ENCODE assay signal across 8 cellular contexts in the genomic region with DNA sequence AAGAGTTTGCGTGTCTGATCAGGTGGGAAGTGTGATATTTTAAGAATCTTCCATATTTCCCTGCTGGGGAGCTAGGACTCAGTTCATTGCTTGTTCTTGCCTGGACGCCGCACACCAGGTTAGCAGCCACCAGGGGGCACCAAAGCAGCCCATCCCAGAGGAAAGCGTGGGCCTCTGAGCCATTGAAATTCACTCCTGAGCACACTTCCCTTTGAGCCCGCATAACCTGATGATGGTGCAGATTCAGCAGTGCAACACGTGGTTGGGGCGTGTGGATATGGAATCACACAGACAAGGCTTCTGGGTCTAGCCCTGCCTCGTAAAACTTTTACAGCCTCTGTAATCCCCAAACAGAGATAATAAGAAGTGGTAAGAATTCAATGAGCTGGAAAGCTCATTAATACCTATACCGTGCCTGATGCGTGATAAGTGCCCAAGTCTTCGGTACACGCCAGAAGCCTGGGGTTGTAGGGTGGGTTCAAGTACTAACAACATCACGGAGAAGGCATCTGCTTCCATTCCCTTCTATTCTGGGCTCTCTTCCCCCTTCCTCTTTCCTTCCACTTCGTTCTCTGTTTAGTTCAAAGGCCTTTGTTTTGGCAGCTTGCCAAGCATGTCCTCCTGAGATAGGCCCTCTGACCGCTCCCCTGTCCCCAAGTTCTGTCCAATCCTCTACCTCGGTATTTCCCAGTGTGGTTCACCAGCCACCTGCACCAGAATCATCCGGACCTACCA.
DNase-seq lines count a peak whose midpoint lies in the region; ATAC-seq and TF ChIP-seq lines count a peak whose summit lies in the region.

No MANE protein-coding gene starts in this region.

- H3K4me3 Mint-ChIP-seq in Calu3 (ENCODE audit: low read depth, unreplicated experiment) = peak overlapping the region; percentile 26

- H3K27ac Mint-ChIP-seq in Calu3 (ENCODE audit: unreplicated experiment) = peak overlapping the region; percentile 58

- CTCF ChIA-PET in Calu3 (lab: Charles Lee) = interaction anchor here (1.0 to 1.7 kb wide), 2 partner anchors 35 to 652 kb away, joined by 6 to 18 read pairs; no protein-coding TSS in a partner anchor

- H3K36me3 Mint-ChIP-seq in Calu3 (ENCODE audit: insufficient read depth, unreplicated experiment) = no peaks in the 10 kb centered on the region

- no peaks in the 10 kb centered on the region for H3K4me1 ChIP-seq in NT2/D1 (ENCODE audit: insufficient read depth, insufficient read length)
- H3K4me1 ChIP-seq in mucosa of rectum (ENCODE audit: control insufficient read depth in 2 of 2, insufficient read depth in 2 of 2, low read length in 2 of 2) = peaks cover 9 to 12% of the 10 kb centered on the region in 2 donors

- peaks cover 26% of the 10 kb centered on the region for H3K27me3 Mint-ChIP-seq in Calu3 (ENCODE audit: unreplicated experiment)

- BruUV-seq in Calu3 (replicated peaks; lab: Mats Ljungman, UMichigan) = no TSS peak

- intact Hi-C loops in Calu3 (cut with micrococcal nuclease; ENCODE audit: unreplicated experiment) = loop anchor here (2.0 kb wide), 1 partner anchor 35 kb away; no protein-coding TSS in a partner anchor

- H3K4me3 ChIP-seq in NT2/D1 (ENCODE audit: insufficient read length, low read depth) (no peak overlapping the region), epithelial cell of esophagus (ENCODE audit: low read length) (no peak overlapping the region), mucosa of rectum (ENCODE audit: low read length in 2 of 2) (peak overlapping the region; percentile 55 to 78)

- peak overlapping the region; percentile 80 to 86 for H3K27ac ChIP-seq in mucosa of rectum (ENCODE audit: low read depth in 2 of 2, low read length in 2 of 2)

- H3K9ac ChIP-seq in NT2/D1 (ENCODE audit: insufficient read length, low read depth) (no peak overlapping the region), mucosa of rectum (ENCODE audit: low read depth in 1 of 2, low read length in 2 of 2) (peak overlapping the region; percentile 52 to 76)

- H3K36me3 ChIP-seq in NT2/D1 (ENCODE audit: insufficient read depth, insufficient read length, low read length) (no peaks in the 10 kb centered on the region), mucosa of rectum (ENCODE audit: control insufficient read depth in 2 of 2, insufficient read depth in 2 of 2, low read length in 2 of 2) (no peaks in the 10 kb centered on the region)

- H3K9me3 Mint-ChIP-seq in Calu3 (ENCODE audit: low read depth, unreplicated experiment) = no peaks in the 10 kb centered on the region

- peak; percentile 80 for ATAC-seq in GM21367 (IDR thresholded peaks at IDR 0.05; ENCODE audit: unreplicated experiment)

- H3K27me3 ChIP-seq in NT2/D1 (ENCODE audit: insufficient read depth, insufficient read length) (no peaks in the 10 kb centered on the region), mucosa of rectum (ENCODE audit: control insufficient read depth in 2 of 2, insufficient read depth in 2 of 2, low read length in 2 of 2) (no peaks in the 10 kb centered on the region)

- peaks cover 14% of the 10 kb centered on the region for H3K4me1 Mint-ChIP-seq in Calu3 (ENCODE audit: low read depth, unreplicated experiment)

- TF ChIP-seq CTCF in Calu3 (IDR thresholded peaks at IDR 0.05; ENCODE audit: unreplicated experiment) (peak; percentile 65), epithelial cell of esophagus (IDR thresholded peaks at IDR 0.05; ENCODE audit: insufficient read depth, low read depth, low read length, missing control alignments) (peak; percentile 94)

- peaks cover 8% of the 10 kb centered on the region; the same call in 1 of the 2 replicates for H3K9me3 ChIP-seq in NT2/D1 (ENCODE audit: insufficient read depth, low read length)
- no peaks in the 10 kb centered on the region for H3K9me3 ChIP-seq in mucosa of rectum (ENCODE audit: control insufficient read depth in 2 of 2, low read length in 2 of 2)

- DNase-seq in Calu3 (peak; percentile 85), HS-27A (ENCODE audit: low read depth) (peak; percentile 22), NT2/D1 (ENCODE audit: low read depth, low spot score) (peak; percentile 82), epithelial cell of esophagus (ENCODE audit: low read depth) (peak; percentile 86)
- peak; percentile 81 for DNase-seq in activated CD8-positive, alpha-beta memory T cell treated with anti-CD3 and anti-CD28 coated beads, Interleukin-2, amount 50 U/mL, for 4 hours
- peak; percentile 46 to 56 for DNase-seq in stimulated activated CD8-positive, alpha-beta memory T cell treated with anti-CD3 and anti-CD28 coated beads, Interleukin-4, amount 100 ng/mL, for 4 hours (ENCODE audit: low read depth in 2 of 2, low spot score in 1 of 2)

Comparison
In these comparisons a context has a peak if more than half of its experiments do, and no peak if none do; other contexts are left out.
1. DNase-seq: peak in every context shown above with its lines; median percentile 86 in epithelial cell of esophagus; 85 in Calu3; 82 in NT2/D1; 81 in activated CD8-positive, alpha-beta memory T cell treated with anti-CD3 and anti-CD28 coated beads, Interleukin-2, amount 50 U/mL, for 4 hours; 51 in stimulated activated CD8-positive, alpha-beta memory T cell treated with anti-CD3 and anti-CD28 coated beads, Interleukin-4, amount 100 ng/mL, for 4 hours; 22 in HS-27A.
2. H3K4me3 ChIP-seq: peak in mucosa of rectum (2 of 2); none in NT2/D1 (single experiment) and epithelial cell of esophagus (single experiment).